1 cellular context compared by ENCODE assay signal in the genomic region with DNA sequence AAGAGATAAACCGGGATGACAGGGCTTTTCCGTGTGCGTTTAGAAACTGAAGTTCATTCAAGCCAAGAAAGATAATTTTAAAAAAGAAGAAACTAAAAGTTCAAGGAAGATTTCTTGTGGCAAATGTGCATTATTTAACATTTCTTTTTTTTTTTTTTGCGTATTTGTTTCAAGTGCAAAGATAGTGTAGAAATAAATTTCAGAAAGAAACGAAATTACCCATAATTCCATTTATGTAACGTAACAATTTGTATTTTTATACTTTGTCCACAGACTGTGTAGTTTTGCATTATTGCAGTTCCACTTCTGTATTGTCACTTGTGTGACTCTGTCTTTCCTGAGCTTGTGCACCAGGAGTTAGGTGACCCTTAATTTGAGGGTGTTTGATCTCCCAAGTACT.
A peak's percentile ranks its signal among the peaks of the same experiment; 100 is the strongest.
TF ChIP-seq lines count a peak whose summit lies in the region.

No MANE protein-coding gene starts in this region.

TF ChIP-seq in K562, 482 proteins besides CTCF, POLR2A, EP300 and RAD21 (continued from another document):
- TF ChIP-seq, protein P1, sequence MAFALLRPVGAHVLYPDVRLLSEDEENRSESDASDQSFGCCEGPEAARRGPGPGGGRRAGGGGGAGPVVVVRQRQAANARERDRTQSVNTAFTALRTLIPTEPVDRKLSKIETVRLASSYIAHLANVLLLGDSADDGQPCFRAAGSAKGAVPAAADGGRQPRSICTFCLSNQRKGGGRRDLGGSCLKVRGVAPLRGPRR (CRISPR knock-in tag; IDR thresholded peaks at IDR 0.05): peak; percentile 53; the same call in 1 of the 2 replicates
- no peak for TF ChIP-seq ZSCAN32 (CRISPR knock-in tag; IDR thresholded peaks at IDR 0.05)
- no peak for TF ChIP-seq XRCC4 (IDR thresholded peaks at IDR 0.05; ENCODE audit: extremely low read depth, insufficient read depth, insufficient read length)
- no peak for TF ChIP-seq MEIS2 (IDR thresholded peaks at IDR 0.05; ENCODE audit: partially characterized antibody)
- no peak for TF ChIP-seq PRMT5 (CRISPR knock-in tag; IDR thresholded peaks at IDR 0.05)
- TF ChIP-seq, protein P2, sequence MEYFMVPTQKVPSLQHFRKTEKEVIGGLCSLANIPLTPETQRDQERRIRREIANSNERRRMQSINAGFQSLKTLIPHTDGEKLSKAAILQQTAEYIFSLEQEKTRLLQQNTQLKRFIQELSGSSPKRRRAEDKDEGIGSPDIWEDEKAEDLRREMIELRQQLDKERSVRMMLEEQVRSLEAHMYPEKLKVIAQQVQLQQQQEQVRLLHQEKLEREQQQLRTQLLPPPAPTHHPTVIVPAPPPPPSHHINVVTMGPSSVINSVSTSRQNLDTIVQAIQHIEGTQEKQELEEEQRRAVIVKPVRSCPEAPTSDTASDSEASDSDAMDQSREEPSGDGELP (CRISPR knock-in tag; IDR thresholded peaks at IDR 0.05; ENCODE audit: borderline replicate concordance): no peak
- TF ChIP-seq, protein P3, sequence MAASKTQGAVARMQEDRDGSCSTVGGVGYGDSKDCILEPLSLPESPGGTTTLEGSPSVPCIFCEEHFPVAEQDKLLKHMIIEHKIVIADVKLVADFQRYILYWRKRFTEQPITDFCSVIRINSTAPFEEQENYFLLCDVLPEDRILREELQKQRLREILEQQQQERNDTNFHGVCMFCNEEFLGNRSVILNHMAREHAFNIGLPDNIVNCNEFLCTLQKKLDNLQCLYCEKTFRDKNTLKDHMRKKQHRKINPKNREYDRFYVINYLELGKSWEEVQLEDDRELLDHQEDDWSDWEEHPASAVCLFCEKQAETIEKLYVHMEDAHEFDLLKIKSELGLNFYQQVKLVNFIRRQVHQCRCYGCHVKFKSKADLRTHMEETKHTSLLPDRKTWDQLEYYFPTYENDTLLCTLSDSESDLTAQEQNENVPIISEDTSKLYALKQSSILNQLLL (CRISPR knock-in tag; IDR thresholded peaks at IDR 0.05; ENCODE audit: borderline replicate concordance): peak; percentile 76; the same call in 1 of the 2 replicates
- no peak for TF ChIP-seq ZNF143 (CRISPR knock-in tag; IDR thresholded peaks at IDR 0.05)
- TF ChIP-seq ZNF707 (CRISPR knock-in tag; conservative IDR thresholded peaks at IDR 0.05): 0 out of 2 replicates have a peak, but pooled peaks have one; percentile 18
- no peak for TF ChIP-seq ZNF696 (CRISPR knock-in tag; conservative IDR thresholded peaks at IDR 0.05)
- TF ChIP-seq, protein P4, sequence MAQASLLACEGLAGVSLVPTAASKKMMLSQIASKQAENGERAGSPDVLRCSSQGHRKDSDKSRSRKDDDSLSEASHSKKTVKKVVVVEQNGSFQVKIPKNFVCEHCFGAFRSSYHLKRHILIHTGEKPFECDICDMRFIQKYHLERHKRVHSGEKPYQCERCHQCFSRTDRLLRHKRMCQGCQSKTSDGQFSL (CRISPR knock-in tag; IDR thresholded peaks at IDR 0.05): no peak
- TF ChIP-seq, protein P4 (tag; IDR thresholded peaks at IDR 0.05): no peak
- no peak for TF ChIP-seq HEY1 (CRISPR knock-in tag; IDR thresholded peaks at IDR 0.05; ENCODE audit: borderline replicate concordance)
- TF ChIP-seq KLF13 (tag; IDR thresholded peaks at IDR 0.05; ENCODE audit: borderline replicate concordance, low read depth): no peak
- TF ChIP-seq ZNF436 (CRISPR knock-in tag; IDR thresholded peaks at IDR 0.05): no peak
